Comparison of ENCODE assay signal across 14 cellular contexts in genomic region chr3:113685956-113686721, GRCh38. TPM values are rescaled to one million over a fixed set of nuclear protein-coding genes. Genes with fewer than 3 reads are reported as not detected.
DNase-seq lines count a peak whose midpoint lies in the region; ATAC-seq, FAIRE-seq and TF ChIP-seq lines count a peak whose summit lies in the region.
"Had no signal": no experiment of that assay in that cellular context is flagged by ENCODE, and none has a peak within 500 bp of the region (broad histone marks: within the 10 kb centered on the region; RNA-seq: fewer than 3 reads in every experiment).

No MANE protein-coding gene starts in this region.

- TF ChIP-seq POLR2A in heart left ventricle (IDR thresholded peaks at IDR 0.05): no peak

- H3K4me1 ChIP-seq in heart left ventricle: peaks cover 0 to 9% (median 0%) of the 10 kb centered on the region in 12 donors
- H3K4me1 ChIP-seq in right atrium auricular region: peaks cover 0 to 6% of the 10 kb centered on the region in 2 donors
- H3K4me1 ChIP-seq: Peyer's patch had no signal

- no peak overlapping the region for H3K4me3 Mint-ChIP-seq in type B pancreatic cell
- H3K4me3 Mint-ChIP-seq: neural progenitor cell had no signal

- H3K27me3 ChIP-seq in heart left ventricle: no peaks in the 10 kb centered on the region
- no peaks in the 10 kb centered on the region for H3K27me3 ChIP-seq in right atrium auricular region
- no peaks in the 10 kb centered on the region for H3K27me3 ChIP-seq in bronchial epithelial cell (ENCODE audit: control insufficient read depth, insufficient read depth, low read length)
- H3K27me3 ChIP-seq: neural progenitor cell, Peyer's patch had no signal

- H3K4me3 ChIP-seq in heart left ventricle (no peak overlapping the region), right atrium auricular region (no peak overlapping the region), bronchial epithelial cell (ENCODE audit: low read depth, low read length) (no peak overlapping the region)
- H3K4me3 ChIP-seq: coronary artery, neural progenitor cell, Peyer's patch had no signal

- FAIRE-seq in bronchial epithelial cell (lab: Jason Lieb, UNC): peak; percentile 93

- peaks cover 10% of the 10 kb centered on the region for H3K9me3 Mint-ChIP-seq in type B pancreatic cell

- DNase-seq in heart left ventricle (no peak), right atrium auricular region (ENCODE audit: low spot score) (no peak), bronchial epithelial cell (ENCODE audit: low read depth) (peak; percentile 13), kidney tubule cell (ENCODE audit: low spot score) (peak; percentile 50), type B pancreatic cell (ENCODE audit: extremely low spot score, unreplicated experiment) (no peak), epidermal melanocyte (ENCODE audit: insufficient read length, low spot score) (no peak)
- DNase-seq: activated T-cell treated with anti-CD3 and anti-CD28 coated beads, Interleukin-2, amount 50 U/mL, for 48 hours; NCI-H187 treated with DMSO at 0.1 percent for 48 hours; Peyer's patch; stimulated activated CD4-positive, alpha-beta T cell treated with anti-CD3 and anti-CD28 coated beads, Interleukin-4, amount 100 ng/mL, for 1 hour had no signal

- 60 to 78% (median 76%) methylated on average over 2 of the region's 2 CpGs for WGBS in heart left ventricle, 4 donors

- no peak for TF ChIP-seq CTCF in heart left ventricle (IDR thresholded peaks at IDR 0.05)
- no peak for TF ChIP-seq CTCF in right atrium auricular region (IDR thresholded peaks at IDR 0.05)
- TF ChIP-seq CTCF in bronchial epithelial cell (IDR thresholded peaks at IDR 0.05; ENCODE audit: insufficient read depth, low read length, severe bottlenecking): no peak
- no peak for TF ChIP-seq CTCF in type B pancreatic cell (conservative IDR thresholded peaks at IDR 0.05)

- H3K36me3 ChIP-seq in heart left ventricle (peaks cover 0 to 2% (median 0%) of the 10 kb centered on the region in 9 donors), right atrium auricular region (no peaks in the 10 kb centered on the region), bronchial epithelial cell (ENCODE audit: control insufficient read depth, insufficient read depth, low read length) (peaks cover 2% of the 10 kb centered on the region)
- H3K36me3 ChIP-seq: neural progenitor cell had no signal

- ATAC-seq in heart left ventricle: peak; percentile 45 to 75 (median 61)
- ATAC-seq in HG02938 (IDR thresholded peaks at IDR 0.05; ENCODE audit: unreplicated experiment): no peak
- ATAC-seq in HG03159 (IDR thresholded peaks at IDR 0.05; ENCODE audit: unreplicated experiment): no peak

- peaks cover 30% of the 10 kb centered on the region for H3K36me3 Mint-ChIP-seq in type B pancreatic cell

- peaks cover 0 to 22% (median 0%) of the 10 kb centered on the region in 12 donors for H3K9me3 ChIP-seq in heart left ventricle
- H3K9me3 ChIP-seq in right atrium auricular region: no peaks in the 10 kb centered on the region

- no peaks in the 10 kb centered on the region for H3K4me1 Mint-ChIP-seq in type B pancreatic cell (ENCODE audit: unreplicated experiment)
- H3K4me1 Mint-ChIP-seq: neural progenitor cell had no signal

- no peaks in the 10 kb centered on the region for H3K27me3 Mint-ChIP-seq in type B pancreatic cell

- H3K27ac ChIP-seq in heart left ventricle (no peak overlapping the region), right atrium auricular region (no peak overlapping the region)
- H3K27ac ChIP-seq: neural progenitor cell, Peyer's patch had no signal

- intact Hi-C loops in heart left ventricle (cut with DNase I): no loop called here

- no peak overlapping the region for H3K27ac Mint-ChIP-seq in type B pancreatic cell
- H3K27ac Mint-ChIP-seq: neural progenitor cell had no signal

RNA-seq across cellular contexts. Expression of gene USF3, which starts 10.3 kb away (rescaled TPM):
- 10 to 100 TPM in 8 of 9 donors, 1 to 10 TPM in 1; 9.8 to 25.3 (median 17.3) TPM for total RNA-seq in heart left ventricle
- 1 to 10 TPM; 4.3 to 5.8 TPM for polyA plus RNA-seq in heart left ventricle
- 10 to 100 TPM; 16.2 to 20.8 TPM for total RNA-seq in right atrium auricular region
- 4.2 and 5.1 TPM in 2 replicates for total RNA-seq in bronchial epithelial cell
- 14.1 and 20.8 TPM in 2 replicates for total RNA-seq in type B pancreatic cell (ENCODE audit: low replicate concordance)

RNA-seq across cellular contexts. Expression of gene NAA50, which starts 59.9 kb away (rescaled TPM):
- total RNA-seq in heart left ventricle (100 to 1,000 TPM in 2 of 9 donors, 10 to 100 TPM in 7; 64.0 to 103 (median 77.6) TPM), right atrium auricular region (10 to 100 TPM; 49.3 to 77.8 TPM), bronchial epithelial cell (133 and 292 TPM in 2 replicates), type B pancreatic cell (ENCODE audit: low replicate concordance) (117 and 138 TPM in 2 replicates)
- 100 to 1,000 TPM in 1 of 2 donors, 10 to 100 TPM in 1; 15.0 to 147 TPM for polyA plus RNA-seq in heart left ventricle

Comparison
In these comparisons a context has a peak if more than half of its experiments do, and no peak if none do; other contexts are left out.
1. ATAC-seq: peak in heart left ventricle (4 of 4); none in HG02938 (single experiment) and HG03159 (single experiment).
2. DNase-seq: peak in bronchial epithelial cell (single experiment) and kidney tubule cell (single experiment); none in heart left ventricle (0 of 5), right atrium auricular region (single experiment), type B pancreatic cell (single experiment) and epidermal melanocyte (single experiment).